ENCODE assay signal across 2 cellular contexts in genomic region chr2:202185156-202185555, GRCh38.
TF ChIP-seq lines count a peak whose summit lies in the region.

No MANE protein-coding gene starts in this region.

TF ChIP-seq in liver, 16 proteins besides CTCF, POLR2A, EP300 and RAD21:
- TF ChIP-seq GABPA (IDR thresholded peaks at IDR 0.05 in 1 of 2, conservative IDR thresholded peaks at IDR 0.05 in 1 of 2) (no peak), NR2F2 (IDR thresholded peaks at IDR 0.05) (no peak), YY1 (IDR thresholded peaks at IDR 0.05) (no peak), RXRA (IDR thresholded peaks at IDR 0.05) (no peak)

TF ChIP-seq in HepG2, 621 proteins besides CTCF, POLR2A, EP300 and RAD21:
- TF ChIP-seq GABPB1 (CRISPR knock-in tag; IDR thresholded peaks at IDR 0.05) (no peak), EZH2 (conservative IDR thresholded peaks at IDR 0.05; ENCODE audit: low read depth, low read length) (no peak), THRA (CRISPR knock-in tag; IDR thresholded peaks at IDR 0.05; ENCODE audit: borderline replicate concordance) (no peak), THAP9 (CRISPR knock-in tag; IDR thresholded peaks at IDR 0.05; ENCODE audit: borderline replicate concordance) (no peak), MXI1 (IDR thresholded peaks at IDR 0.05; ENCODE audit: borderline replicate concordance, low read depth, low read length) (no peak), ZNF33A (CRISPR knock-in tag; IDR thresholded peaks at IDR 0.05; ENCODE audit: borderline replicate concordance) (no peak), ZBTB39 (CRISPR knock-in tag; IDR thresholded peaks at IDR 0.05) (no peak), ZNF17 (CRISPR knock-in tag; IDR thresholded peaks at IDR 0.05) (no peak), BCL6 (CRISPR knock-in tag; IDR thresholded peaks at IDR 0.05) (no peak), ZNF512 (CRISPR knock-in tag; IDR thresholded peaks at IDR 0.05) (no peak), ZNF367 (CRISPR knock-in tag; IDR thresholded peaks at IDR 0.05; ENCODE audit: borderline replicate concordance) (no peak), ZNF414 (CRISPR knock-in tag; IDR thresholded peaks at IDR 0.05) (no peak), ZBTB10 (CRISPR knock-in tag; IDR thresholded peaks at IDR 0.05; ENCODE audit: borderline replicate concordance) (no peak), MLLT10 (CRISPR knock-in tag; IDR thresholded peaks at IDR 0.05) (no peak), PRDM10 (CRISPR knock-in tag; IDR thresholded peaks at IDR 0.05; ENCODE audit: low read depth) (no peak), USF2 (IDR thresholded peaks at IDR 0.05; ENCODE audit: low read depth, low read length) (no peak), USF2 (CRISPR knock-in tag; IDR thresholded peaks at IDR 0.05; ENCODE audit: borderline replicate concordance) (no peak), ZNF784 (CRISPR knock-in tag; IDR thresholded peaks at IDR 0.05; ENCODE audit: borderline replicate concordance) (no peak)
